1 cellular context compared by ENCODE assay signal in the genomic region with DNA sequence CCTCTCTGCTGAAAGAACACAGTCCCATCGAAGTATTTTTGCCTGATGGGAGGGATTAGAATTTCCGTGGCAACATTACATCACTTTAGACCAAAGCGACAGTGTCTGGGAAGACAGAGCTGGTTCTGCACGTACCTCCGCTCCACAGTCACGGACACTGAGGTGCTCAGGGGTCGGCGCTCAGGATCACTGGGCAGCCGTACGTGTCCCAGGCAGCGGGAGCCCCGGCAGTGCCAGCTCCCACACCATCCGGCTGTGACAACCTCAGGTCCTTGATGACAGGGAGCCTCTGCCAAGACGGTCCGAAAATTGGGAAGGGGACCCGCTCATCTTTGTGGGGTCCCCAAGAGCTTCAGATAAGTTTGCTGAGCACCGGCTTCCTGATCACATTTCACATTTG.
TF ChIP-seq lines count a peak whose summit lies in the region.

No MANE protein-coding gene starts in this region.

TF ChIP-seq in K562, 482 proteins besides CTCF, POLR2A, EP300 and RAD21:
- TF ChIP-seq NCOA6 (IDR thresholded peaks at IDR 0.05) (no peak), CBFB (CRISPR knock-in tag; IDR thresholded peaks at IDR 0.05) (no peak), E2F1 (CRISPR knock-in tag; IDR thresholded peaks at IDR 0.05) (no peak), TRIM28 (IDR thresholded peaks at IDR 0.05) (no peak), XRCC3 (IDR thresholded peaks at IDR 0.05) (no peak), NR3C1 (CRISPR knock-in tag; IDR thresholded peaks at IDR 0.05) (no peak), ZNF277 (CRISPR knock-in tag; IDR thresholded peaks at IDR 0.05; ENCODE audit: borderline replicate concordance) (no peak), E2F5 (CRISPR knock-in tag; IDR thresholded peaks at IDR 0.05) (no peak), GTF2E2 (tag; IDR thresholded peaks at IDR 0.05) (no peak), ARNT (IDR thresholded peaks at IDR 0.05) (no peak), ARID1B (IDR thresholded peaks at IDR 0.05) (no peak), ZNF766 (CRISPR knock-in tag; conservative IDR thresholded peaks at IDR 0.05) (no peak)
- TF ChIP-seq, protein P1, sequence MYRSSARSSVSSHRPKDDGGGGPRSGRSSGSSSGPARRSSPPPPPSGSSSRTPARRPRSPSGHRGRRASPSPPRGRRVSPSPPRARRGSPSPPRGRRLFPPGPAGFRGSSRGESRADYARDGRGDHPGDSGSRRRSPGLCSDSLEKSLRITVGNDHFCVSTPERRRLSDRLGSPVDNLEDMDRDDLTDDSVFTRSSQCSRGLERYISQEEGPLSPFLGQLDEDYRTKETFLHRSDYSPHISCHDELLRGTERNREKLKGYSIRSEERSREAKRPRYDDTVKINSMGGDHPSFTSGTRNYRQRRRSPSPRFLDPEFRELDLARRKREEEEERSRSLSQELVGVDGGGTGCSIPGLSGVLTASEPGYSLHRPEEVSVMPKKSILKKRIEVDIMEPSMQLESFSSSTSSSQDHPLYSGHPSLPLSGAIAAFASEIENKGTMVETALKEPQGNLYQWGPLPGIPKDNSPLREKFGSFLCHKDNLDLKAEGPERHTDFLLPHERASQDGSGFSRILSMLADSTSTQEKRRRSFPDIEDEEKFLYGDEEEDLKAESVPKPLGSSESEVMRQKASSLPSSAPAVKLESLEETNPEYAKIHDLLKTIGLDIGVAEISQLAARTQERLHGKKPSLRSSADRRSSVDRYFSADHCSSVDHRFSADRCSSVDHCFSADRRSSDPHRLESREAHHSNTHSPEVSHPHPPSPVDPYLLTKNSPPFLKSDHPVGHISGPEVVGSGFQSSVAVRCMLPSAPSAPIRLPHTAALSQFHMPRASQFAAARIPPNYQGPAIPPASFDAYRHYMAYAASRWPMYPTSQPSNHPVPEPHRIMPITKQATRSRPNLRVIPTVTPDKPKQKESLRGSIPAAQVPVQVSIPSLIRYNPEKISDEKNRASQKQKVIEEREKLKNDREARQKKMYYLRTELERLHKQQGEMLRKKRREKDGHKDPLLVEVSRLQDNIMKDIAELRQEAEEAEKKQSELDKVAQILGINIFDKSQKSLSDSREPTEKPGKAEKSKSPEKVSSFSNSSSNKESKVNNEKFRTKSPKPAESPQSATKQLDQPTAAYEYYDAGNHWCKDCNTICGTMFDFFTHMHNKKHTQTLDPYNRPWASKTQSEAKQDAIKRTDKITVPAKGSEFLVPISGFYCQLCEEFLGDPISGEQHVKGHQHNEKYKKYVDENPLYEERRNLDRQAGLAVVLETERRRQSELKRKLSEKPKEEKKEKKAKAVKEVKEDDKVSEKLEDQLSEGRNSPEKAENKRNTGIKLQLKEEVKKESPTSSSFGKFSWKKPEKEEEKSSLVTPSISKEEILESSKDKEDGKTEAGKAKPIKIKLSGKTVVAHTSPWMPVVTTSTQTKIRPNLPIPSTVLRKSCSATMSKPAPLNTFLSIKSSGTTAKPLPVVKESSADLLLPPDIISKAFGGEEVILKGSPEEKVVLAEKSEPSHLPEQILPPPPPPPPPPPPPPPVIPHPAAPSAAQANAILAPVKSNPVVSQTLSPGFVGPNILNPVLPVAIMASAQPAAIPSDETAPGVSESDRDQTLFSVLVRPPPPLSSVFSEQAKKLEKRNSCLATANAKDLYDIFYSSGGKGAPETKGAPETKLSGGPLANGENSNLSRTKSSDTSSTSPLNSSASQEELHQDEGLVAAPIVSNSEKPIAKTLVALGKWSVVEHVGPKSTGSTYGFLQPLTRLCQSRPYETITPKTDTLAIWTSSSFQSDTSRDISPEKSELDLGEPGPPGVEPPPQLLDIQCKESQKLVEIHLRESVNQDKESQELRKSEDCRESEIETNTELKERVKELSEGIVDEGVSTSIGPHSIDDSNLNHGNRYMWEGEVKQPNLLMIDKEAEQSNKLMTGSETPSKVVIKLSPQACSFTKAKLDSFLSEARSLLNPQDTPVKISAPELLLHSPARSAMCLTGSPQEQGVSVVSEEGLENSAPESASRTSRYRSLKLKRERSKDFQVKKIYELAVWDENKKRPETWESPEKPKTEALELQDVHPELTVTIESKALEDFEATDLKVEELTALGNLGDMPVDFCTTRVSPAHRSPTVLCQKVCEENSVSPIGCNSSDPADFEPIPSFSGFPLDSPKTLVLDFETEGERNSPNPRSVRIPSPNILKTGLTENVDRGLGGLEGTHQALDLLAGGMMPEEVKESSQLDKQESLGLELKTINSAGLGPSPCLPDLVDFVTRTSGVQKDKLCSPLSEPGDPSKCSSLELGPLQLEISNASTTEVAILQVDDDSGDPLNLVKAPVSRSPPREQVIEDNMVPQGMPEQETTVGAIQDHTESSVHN (IDR thresholded peaks at IDR 0.05; ENCODE audit: borderline replicate concordance in 1 of 2, low read depth in 1 of 2): no peak
